In the genomic region with DNA sequence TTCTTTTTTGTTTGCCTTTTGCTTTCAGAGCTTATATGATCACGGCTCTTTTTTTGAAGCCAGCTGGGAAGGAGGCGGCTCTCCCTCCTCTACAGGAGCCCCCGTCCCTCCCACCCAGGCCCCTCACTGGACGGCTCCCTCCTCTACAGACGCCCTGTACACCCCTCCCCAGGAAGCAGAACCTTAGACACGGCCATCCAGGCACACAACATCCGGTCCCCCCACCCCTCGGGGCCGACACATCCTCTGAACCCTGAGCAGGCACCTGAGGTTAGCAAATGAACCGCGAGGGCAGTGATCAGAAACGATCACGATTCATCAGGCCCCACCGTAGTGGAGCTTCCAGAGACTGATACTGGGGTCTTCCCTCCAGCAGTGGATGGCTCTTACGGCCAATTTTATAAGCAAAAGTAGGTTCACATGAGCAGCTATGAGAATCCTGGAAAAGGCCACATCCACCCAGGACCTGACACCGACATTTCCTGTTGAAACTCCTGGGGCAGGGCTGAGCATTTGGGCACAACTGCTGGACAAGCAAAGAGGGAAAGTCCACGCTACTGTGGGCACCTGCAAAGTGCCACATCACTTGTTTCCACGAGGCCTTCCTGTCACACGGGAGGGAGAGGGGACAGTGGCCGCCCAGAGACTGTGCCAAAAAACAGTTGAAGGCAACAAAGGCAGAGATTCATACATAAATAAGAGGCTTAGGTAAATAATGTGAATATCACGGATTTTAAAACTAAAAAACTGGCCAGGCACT, we compare ENCODE assay signal across 9 cellular contexts.
DNase-seq lines count a peak whose midpoint lies in the region; ATAC-seq and TF ChIP-seq lines count a peak whose summit lies in the region.
"Had no signal": no experiment of that assay in that cellular context is flagged by ENCODE, and none has a peak within 500 bp of the region (broad histone marks: within the 10 kb centered on the region; RNA-seq: fewer than 3 reads in every experiment).

No MANE protein-coding gene starts in this region.

- H3K27me3 ChIP-seq in effector memory CD4-positive, alpha-beta T cell (replicated peaks; ENCODE audit: control insufficient read depth, insufficient read depth, low read length, poor library complexity, severe bottlenecking), result no peaks in the 10 kb centered on the region
- no peaks in the 10 kb centered on the region for H3K27me3 ChIP-seq in tibial nerve

- peaks cover 20% of the 10 kb centered on the region for H3K36me3 ChIP-seq in effector memory CD4-positive, alpha-beta T cell (ENCODE audit: control insufficient read depth, insufficient read depth, low read length)
- H3K36me3 ChIP-seq in urinary bladder (ENCODE audit: insufficient read depth) (no peaks in the 10 kb centered on the region), tibial nerve (peaks cover 0 to 10% (median under 1%) of the 10 kb centered on the region in 3 donors)

- no peak for TF ChIP-seq CTCF in GM12875 (IDR thresholded peaks at IDR 0.05; ENCODE audit: borderline replicate concordance, insufficient read depth, low read depth, low read length)
- no peak for TF ChIP-seq CTCF in tibial nerve (IDR thresholded peaks at IDR 0.05)

- H3K4me3 ChIP-seq in GM12875 (ENCODE audit: low read depth, low read length) (peak overlapping the region; percentile 26), urinary bladder (ENCODE audit: low read depth, low read length) (no peak overlapping the region), tibial nerve (no peak overlapping the region)
- peak overlapping the region; percentile 18 for H3K4me3 ChIP-seq in effector memory CD4-positive, alpha-beta T cell (ENCODE audit: insufficient read depth, low read depth, low read length, poor library complexity, severe bottlenecking)

- no peak for TF ChIP-seq POLR2A in tibial nerve (IDR thresholded peaks at IDR 0.05)

- 51% methylated on average over 21 of the region's 21 CpGs for WGBS in urinary bladder
- WGBS in tibial nerve, 2 donors, result 62 to 66% methylated on average over 21 of the region's 21 CpGs

- H3K9me3 ChIP-seq in effector memory CD4-positive, alpha-beta T cell (ENCODE audit: control insufficient read depth, low read length), result no peaks in the 10 kb centered on the region
- H3K9me3 ChIP-seq in tibial nerve, result no peaks in the 10 kb centered on the region

- peak; percentile 36 to 69 (median 52) for DNase-seq in activated CD4-positive, CD25-positive, alpha-beta regulatory T cell (lab: John Stamatoyannopoulos, UW)
- peak; percentile 42 to 58 (median 54) for DNase-seq in effector memory CD4-positive, alpha-beta T cell
- DNase-seq in tibial nerve (ENCODE audit: low spot score in 2 of 2) (no peak), Right ventricle myocardium superior (no peak), NCI-H1092 treated with DMSO at 0.1 percent for 48 hours (lab: John Stamatoyannopoulos, UW) (no peak)
- DNase-seq: right cardiac atrium had no signal

- H3K4me1 ChIP-seq in effector memory CD4-positive, alpha-beta T cell (ENCODE audit: control insufficient read depth, insufficient read depth, low read length, poor library complexity, severe bottlenecking), result peaks cover 65% of the 10 kb centered on the region
- H3K4me1 ChIP-seq in urinary bladder (ENCODE audit: insufficient read depth), result no peaks in the 10 kb centered on the region
- no peaks in the 10 kb centered on the region for H3K4me1 ChIP-seq in tibial nerve

- H3K27ac ChIP-seq in effector memory CD4-positive, alpha-beta T cell (ENCODE audit: insufficient read depth, low read length, poor library complexity, severe bottlenecking), result peak overlapping the region; percentile 85
- H3K27ac ChIP-seq in urinary bladder (ENCODE audit: low read depth), result peak overlapping the region; percentile 54
- H3K27ac ChIP-seq in tibial nerve, result no peak overlapping the region

- no peak for TF ChIP-seq EP300 in tibial nerve (IDR thresholded peaks at IDR 0.05)

- ATAC-seq in HG02852 (IDR thresholded peaks at IDR 0.05; ENCODE audit: unreplicated experiment) (peak; percentile 53), Right ventricle myocardium superior (ENCODE audit: poor library complexity) (no peak)

- intact Hi-C loops in Right ventricle myocardium superior (cut with DNase I), result no loop called here

Comparison
In these comparisons a context has a peak if more than half of its experiments do, and no peak if none do; other contexts are left out.
1. H3K4me3 ChIP-seq: peak in GM12875 (single experiment) and effector memory CD4-positive, alpha-beta T cell (single experiment); none in urinary bladder (single experiment) and tibial nerve (0 of 4).
2. DNase-seq: peak in activated CD4-positive, CD25-positive, alpha-beta regulatory T cell (4 of 4) and effector memory CD4-positive, alpha-beta T cell (3 of 3); none in tibial nerve (0 of 2), Right ventricle myocardium superior (single experiment) and NCI-H1092 treated with DMSO at 0.1 percent for 48 hours (single experiment).
3. H3K27ac ChIP-seq: peak in effector memory CD4-positive, alpha-beta T cell (single experiment) and urinary bladder (single experiment); none in tibial nerve (0 of 4).